12 cellular contexts compared by ENCODE assay signal in the genomic region with DNA sequence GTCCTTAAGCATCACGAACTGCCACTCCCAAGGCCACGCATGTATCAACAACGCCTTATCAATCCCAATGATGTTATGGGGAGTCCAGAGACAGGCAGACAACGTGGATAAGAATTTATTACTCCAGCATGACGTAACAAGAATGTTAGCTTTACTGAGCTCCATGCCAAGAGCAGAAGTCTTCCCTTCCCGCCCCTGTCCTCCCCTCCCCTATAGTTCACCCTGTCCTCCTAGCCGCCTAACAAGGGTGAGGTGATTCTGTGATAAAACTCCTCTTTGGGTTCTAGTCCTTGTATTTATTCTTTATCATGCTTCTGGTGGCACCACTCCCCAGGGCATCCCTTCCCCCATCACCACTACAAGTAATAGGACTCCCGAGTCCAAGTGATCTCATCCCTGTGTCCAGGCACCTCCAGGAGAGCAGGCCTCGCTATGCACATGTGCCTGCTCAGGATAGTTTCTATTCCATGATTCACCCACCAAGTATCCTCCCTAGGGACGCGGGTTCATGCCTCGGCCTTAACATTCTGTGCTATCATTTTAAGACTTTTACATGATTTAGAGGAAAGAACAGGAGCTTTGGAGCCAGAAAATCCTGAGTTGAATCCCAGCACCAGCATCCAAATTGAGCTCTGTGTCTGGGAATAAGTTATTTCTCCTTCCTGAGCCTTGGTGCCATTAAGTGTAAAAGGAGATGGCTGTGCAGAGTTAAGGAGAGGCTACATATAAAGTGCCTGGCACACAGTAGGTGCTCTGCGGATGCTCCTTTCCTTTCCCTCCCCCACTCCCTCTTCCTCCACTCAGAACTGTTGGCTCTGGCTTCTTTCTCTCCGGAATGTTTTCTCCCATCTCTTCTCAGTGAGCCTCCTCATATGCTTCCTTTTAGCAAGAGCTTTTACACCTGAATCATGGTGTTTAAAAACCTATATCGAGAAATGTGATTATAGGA. TPM values are rescaled to one million over a fixed set of nuclear protein-coding genes. Genes with fewer than 3 reads are reported as not detected.
DNase-seq lines count a peak whose midpoint lies in the region; ATAC-seq and TF ChIP-seq lines count a peak whose summit lies in the region.
"Had no signal": no experiment of that assay in that cellular context is flagged by ENCODE, and none has a peak within 500 bp of the region (broad histone marks: within the 10 kb centered on the region; RNA-seq: fewer than 3 reads in every experiment).

No MANE protein-coding gene starts in this region.

- peak overlapping the region; percentile 57 for H3K9ac ChIP-seq in mammary epithelial cell (ENCODE audit: insufficient read depth, low read length)

- TSS peak; percentile 45 for BruUV-seq in mammary epithelial cell (replicated peaks; lab: Mats Ljungman, UMichigan)

- H3K36me3 ChIP-seq in mammary epithelial cell (ENCODE audit: insufficient read depth, low read length) (peaks cover 9% of the 10 kb centered on the region), left lung (no peaks in the 10 kb centered on the region)
- H3K36me3 ChIP-seq: upper lobe of right lung had no signal

- dilution Hi-C loops in mammary epithelial cell (cut with HindIII; ENCODE audit: low sequenced_read_pairs), result no loop called here

- intact Hi-C loops in mammary epithelial cell (cut with micrococcal nuclease), result loop anchor here (1.0 kb wide), 1 partner anchor 15 kb away; the partner anchor contains the start of gene GSDME
- intact Hi-C loops in left lung (cut with DNase I), result no loop called here

- ATAC-seq in left lung (peak; percentile 55), GM21390 (IDR thresholded peaks at IDR 0.05; ENCODE audit: unreplicated experiment) (no peak)
- ATAC-seq: naive thymus-derived CD4-positive, alpha-beta T cell; upper lobe of right lung had no signal

- TF ChIP-seq CTCF in mammary epithelial cell (conservative IDR thresholded peaks at IDR 0.05 in 1 of 2, IDR thresholded peaks at IDR 0.05 in 1 of 2; ENCODE audit: extremely low read depth in 1 of 2, insufficient read depth in 1 of 2, low read depth in 1 of 2, low read length in 2 of 2) (no peak), left lung (IDR thresholded peaks at IDR 0.05) (no peak)

- H3K4me3 ChIP-seq in mammary epithelial cell (replicated peaks in 1 of 3; ENCODE audit: insufficient read depth in 1 of 3, low read depth in 2 of 3, low read length in 3 of 3), result no peak overlapping the region
- H3K4me3 ChIP-seq in left lung, result no peak overlapping the region
- H3K4me3 ChIP-seq: upper lobe of right lung had no signal

- no peaks in the 10 kb centered on the region for H4K20me1 ChIP-seq in mammary epithelial cell (ENCODE audit: insufficient read depth, low read length)

- H3K79me2 ChIP-seq in mammary epithelial cell (ENCODE audit: insufficient read depth, low read length), result peaks cover 47% of the 10 kb centered on the region

- H3K4me2 ChIP-seq in mammary epithelial cell (ENCODE audit: insufficient read depth, low read depth, low read length), result peak overlapping the region; percentile 25

- peaks cover 20% of the 10 kb centered on the region for H3K4me1 ChIP-seq in mammary epithelial cell (ENCODE audit: insufficient read depth, low read length)
- no peaks in the 10 kb centered on the region for H3K4me1 ChIP-seq in left lung
- H3K4me1 ChIP-seq: upper lobe of right lung had no signal

- CTCF ChIA-PET in mammary epithelial cell (lab: Charles Lee; ENCODE audit: low non-redundant PET), result no interaction called here

- H3K27me3 ChIP-seq in mammary epithelial cell (ENCODE audit: insufficient read depth, low read length) (no peaks in the 10 kb centered on the region), left lung (no peaks in the 10 kb centered on the region)
- H3K27me3 ChIP-seq: upper lobe of right lung had no signal

- WGBS in mammary epithelial cell (ENCODE audit: low coverage, missing lambda C conversion rate), result 58% methylated on average over 12 of the region's 15 CpGs

- peaks cover 7% of the 10 kb centered on the region for H3K9me3 ChIP-seq in mammary epithelial cell (replicated peaks; ENCODE audit: insufficient read depth, low read length)
- H3K9me3 ChIP-seq in left lung, result peaks cover 0 to 11% of the 10 kb centered on the region in 2 donors
- H3K9me3 ChIP-seq: upper lobe of right lung had no signal

- peak; percentile 96 for DNase-seq in A172 (ENCODE audit: low spot score)
- DNase-seq in HS-27A (ENCODE audit: low read depth), result peak; percentile 82
- DNase-seq in mammary epithelial cell, result peak; percentile 90
- no peak for DNase-seq in left lung
- DNase-seq in hypothalamus (lab: John Stamatoyannopoulos, UW), result no peak
- no peak for DNase-seq in NCI-H187 (lab: John Stamatoyannopoulos, UW)
- no peak for DNase-seq in NCI-H1694 (lab: John Stamatoyannopoulos, UW)
- DNase-seq: activated CD4-positive, alpha-beta T cell treated with anti-CD3 and anti-CD28 coated beads, Interleukin-2, amount 10 ng/mL, durations not matched to agents 24 days and 14 days; naive thymus-derived CD4-positive, alpha-beta T cell; NCI-H1694 treated with DMSO at 0.1 percent for 48 hours; upper lobe of right lung had no signal

- H3K27ac ChIP-seq in mammary epithelial cell (ENCODE audit: insufficient read depth, low read depth, low read length), result peak overlapping the region; percentile 89
- H3K27ac ChIP-seq in left lung, result no peak overlapping the region
- H3K27ac ChIP-seq: upper lobe of right lung had no signal

- H2AFZ ChIP-seq in mammary epithelial cell (ENCODE audit: low read depth, low read length), result peak overlapping the region; percentile 42

- in situ Hi-C loops in mammary epithelial cell (cut with MboI; ENCODE audit: low sequenced_read_pairs in 2 of 2), result no loop called here

RNA-seq across cellular contexts. Expression of gene GSDME, which starts 15.3 kb away (rescaled TPM):
- total RNA-seq in A172 (2014; rRNA removed; shearing (Covaris generic)), result 39.0 and 43.0 TPM in 2 replicates
- total RNA-seq in mammary epithelial cell (10 to 100 TPM; 76.8 to 95.6 TPM), left lung (10 to 100 TPM in 1 of 2 donors, 1 to 10 TPM in 1; 8.3 to 13.1 TPM)
- 56.3 TPM for polyA plus RNA-seq in mammary epithelial cell
- 84.2 TPM for polyA minus RNA-seq in mammary epithelial cell

Comparison
In these comparisons a context has a peak if more than half of its experiments do, and no peak if none do; other contexts are left out.
1. DNase-seq: peak in A172 (single experiment), HS-27A (single experiment) and mammary epithelial cell (single experiment); none in left lung (0 of 2), hypothalamus (0 of 51), NCI-H187 (0 of 2) and NCI-H1694 (single experiment).